ENCODE assay signal across 8 cellular contexts in genomic region chr12:119115296-119115905, GRCh38.
A peak's percentile ranks its signal among the peaks of the same experiment; 100 is the strongest.
DNase-seq lines count a peak whose midpoint lies in the region; ATAC-seq, FAIRE-seq and TF ChIP-seq lines count a peak whose summit lies in the region.

No MANE protein-coding gene starts in this region.

- CTCF ChIA-PET in activated CD4-positive, alpha-beta T cell treated with anti-CD3 and anti-CD28 coated beads for 36 hours (lab: Charles Lee), result interaction anchor here (0.6 kb wide), 1 partner anchor 298 kb away, joined by 3 read pairs; no protein-coding TSS in a partner anchor

- H3K27ac ChIP-seq in endodermal cell (ENCODE audit: low read depth, low read length), result no peak overlapping the region

- intact Hi-C loops in activated CD4-positive, alpha-beta T cell treated with anti-CD3 and anti-CD28 coated beads for 36 hours (cut with DNase I, micrococcal nuclease), result loop anchor here (1.0 to 2.0 kb wide), 2 partner anchors 297 to 298 kb away; no protein-coding TSS in a partner anchor

- H3K36me3 ChIP-seq in endodermal cell (ENCODE audit: control insufficient read depth, insufficient read depth, low read length), result no peaks in the 10 kb centered on the region

- peak; percentile 43 for DNase-seq in activated CD4-positive, alpha-beta T cell treated with anti-CD3 and anti-CD28 coated beads for 36 hours
- no peak for DNase-seq in activated CD4-positive, alpha-beta T cell treated with anti-CD3 and anti-CD28 coated beads, Interleukin-2, amount 50 U/mL, for 4 hours
- DNase-seq in HuH-7 (ENCODE audit: low spot score) (peak; percentile 44), RCC 7860 (ENCODE audit: low spot score) (peak; percentile 6), endodermal cell (peak; percentile 91), mesothelial cell of epicardium (ENCODE audit: low spot score in 2 of 2, unreplicated experiment in 2 of 2) (peak in 1 of 2 experiments; percentile 57)

- no peak overlapping the region for H3K9ac ChIP-seq in endodermal cell (ENCODE audit: extremely low read depth, low read length, poor library complexity, severe bottlenecking)

- FAIRE-seq in RCC 7860 (lab: Jason Lieb, UNC), result no peak

- POLR2A ChIA-PET in activated CD4-positive, alpha-beta T cell treated with anti-CD3 and anti-CD28 coated beads for 36 hours (lab: Charles Lee), result no interaction called here

- H3K27ac Mint-ChIP-seq in activated CD4-positive, alpha-beta T cell treated with anti-CD3 and anti-CD28 coated beads for 36 hours, result no peak overlapping the region
- no peak overlapping the region for H3K27ac Mint-ChIP-seq in endodermal cell
- no peak overlapping the region for H3K27ac Mint-ChIP-seq in mesothelial cell of epicardium

- H3K4me3 Mint-ChIP-seq in activated CD4-positive, alpha-beta T cell treated with anti-CD3 and anti-CD28 coated beads for 36 hours, result no peak overlapping the region
- H3K4me3 Mint-ChIP-seq in endodermal cell (no peak overlapping the region), mesothelial cell of epicardium (no peak overlapping the region)

- no peak for ATAC-seq in activated CD4-positive, alpha-beta T cell treated with anti-CD3 and anti-CD28 coated beads for 36 hours
- no peak for ATAC-seq in GM19395 (IDR thresholded peaks at IDR 0.05; ENCODE audit: unreplicated experiment)
- ATAC-seq in HG02642 (IDR thresholded peaks at IDR 0.05; ENCODE audit: poor library complexity, unreplicated experiment), result no peak

- H3K4me1 ChIP-seq in endodermal cell (ENCODE audit: control insufficient read depth, insufficient read depth, low read length), result peaks cover 7% of the 10 kb centered on the region

- WGBS in endodermal cell (ENCODE audit: insufficient coverage in 1 of 2, insufficient read length in 1 of 2), 2 experiments, result 90 to 91% methylated on average over 1 of the region's 2 CpGs

- H3K27me3 ChIP-seq in endodermal cell (ENCODE audit: control insufficient read depth, insufficient read depth, low read length, poor library complexity, severe bottlenecking), result no peaks in the 10 kb centered on the region

- no peaks in the 10 kb centered on the region for H3K4me1 Mint-ChIP-seq in activated CD4-positive, alpha-beta T cell treated with anti-CD3 and anti-CD28 coated beads for 36 hours
- peaks cover 15% of the 10 kb centered on the region for H3K4me1 Mint-ChIP-seq in endodermal cell
- peaks cover 16% of the 10 kb centered on the region for H3K4me1 Mint-ChIP-seq in mesothelial cell of epicardium

- peaks cover 7% of the 10 kb centered on the region for H3K27me3 Mint-ChIP-seq in activated CD4-positive, alpha-beta T cell treated with anti-CD3 and anti-CD28 coated beads for 36 hours
- H3K27me3 Mint-ChIP-seq in endodermal cell (ENCODE audit: insufficient read depth) (peaks cover 43% of the 10 kb centered on the region), mesothelial cell of epicardium (ENCODE audit: low read depth) (peaks cover 4% of the 10 kb centered on the region)

- no peaks in the 10 kb centered on the region for H3K9me3 ChIP-seq in endodermal cell (ENCODE audit: control insufficient read depth, low read length)

- no peaks in the 10 kb centered on the region for H3K36me3 Mint-ChIP-seq in activated CD4-positive, alpha-beta T cell treated with anti-CD3 and anti-CD28 coated beads for 36 hours (ENCODE audit: low read depth)
- H3K36me3 Mint-ChIP-seq in endodermal cell (ENCODE audit: low read depth) (peaks cover 3% of the 10 kb centered on the region), mesothelial cell of epicardium (no peaks in the 10 kb centered on the region)

- TF ChIP-seq CTCF in endodermal cell (conservative IDR thresholded peaks at IDR 0.05), result peak; percentile 93
- peak; percentile 97 for TF ChIP-seq CTCF in mesothelial cell of epicardium (IDR thresholded peaks at IDR 0.05; ENCODE audit: unreplicated experiment)

- H3K9me3 Mint-ChIP-seq in activated CD4-positive, alpha-beta T cell treated with anti-CD3 and anti-CD28 coated beads for 36 hours (ENCODE audit: low read depth), result no peaks in the 10 kb centered on the region
- H3K9me3 Mint-ChIP-seq in endodermal cell (peaks cover 16% of the 10 kb centered on the region), mesothelial cell of epicardium (peaks cover 4% of the 10 kb centered on the region)

- no peak overlapping the region for H3K4me3 ChIP-seq in endodermal cell (ENCODE audit: low read length)

Comparison
In these comparisons a context has a peak if more than half of its experiments do, and no peak if none do; other contexts are left out.
1. DNase-seq: peak in activated CD4-positive, alpha-beta T cell treated with anti-CD3 and anti-CD28 coated beads for 36 hours (single experiment), HuH-7 (single experiment), RCC 7860 (single experiment) and endodermal cell (single experiment); none in activated CD4-positive, alpha-beta T cell treated with anti-CD3 and anti-CD28 coated beads, Interleukin-2, amount 50 U/mL, for 4 hours (0 of 2).